Comparison of ENCODE assay signal across 8 cellular contexts in the genomic region with DNA sequence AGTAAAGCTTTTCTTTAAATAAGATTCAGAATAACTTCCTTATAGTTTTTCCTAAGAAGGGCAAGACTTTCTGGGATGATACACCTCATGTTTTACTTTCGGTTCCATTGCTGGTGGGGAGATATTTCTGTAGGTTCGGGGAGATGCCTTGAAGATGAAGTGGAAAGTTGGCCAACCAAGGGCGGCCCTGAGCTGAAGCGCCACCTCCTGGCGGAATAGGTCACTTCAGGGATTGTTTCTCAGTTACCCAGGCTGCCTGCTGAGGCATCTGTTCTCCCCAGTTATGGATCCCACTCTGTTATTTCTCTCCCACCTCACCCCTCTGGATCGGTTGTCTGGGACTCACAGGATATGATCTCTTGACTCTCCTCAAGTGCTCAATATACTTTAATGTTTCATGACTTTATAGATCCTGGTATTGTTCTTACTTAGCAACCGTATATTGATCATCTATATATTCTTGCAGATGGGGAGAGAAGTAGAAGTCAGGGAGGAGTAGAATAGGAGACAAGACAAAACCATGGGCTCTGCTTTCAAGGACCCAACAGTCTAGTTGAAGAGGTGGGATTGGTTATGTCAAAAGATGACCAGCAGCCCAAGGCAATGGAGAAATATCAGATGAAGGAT. TPM values are rescaled to one million over a fixed set of nuclear protein-coding genes. Genes with fewer than 3 reads are reported as not detected.
A peak's percentile ranks its signal among the peaks of the same experiment; 100 is the strongest.
DNase-seq lines count a peak whose midpoint lies in the region; ATAC-seq and TF ChIP-seq lines count a peak whose summit lies in the region.

No MANE protein-coding gene starts in this region.

- no peaks in the 10 kb centered on the region for H3K36me3 ChIP-seq in cardiac muscle cell

- no peak overlapping the region for H3K4me3 ChIP-seq in cardiac muscle cell

- no peaks in the 10 kb centered on the region for H3K9me3 Mint-ChIP-seq in activated CD4-positive, alpha-beta T cell treated with anti-CD3 and anti-CD28 coated beads for 36 hours (ENCODE audit: low read depth)

- TF ChIP-seq CTCF in cardiac muscle cell (IDR thresholded peaks at IDR 0.05; ENCODE audit: low read depth, low read length) = peak; percentile 85

- POLR2A ChIA-PET in activated CD4-positive, alpha-beta T cell treated with anti-CD3 and anti-CD28 coated beads for 36 hours (lab: Charles Lee) = no interaction called here

- DNase-seq in cardiac muscle cell (ENCODE audit: low read depth in 1 of 2, low spot score in 1 of 2) (peak; percentile 54 to 70), Right ventricle myocardium inferior (ENCODE audit: missing footprints) (no peak), MV-4-11 (lab: John Stamatoyannopoulos, UW) (peak; percentile 3), dermis microvascular lymphatic vessel endothelial cell (ENCODE audit: low read depth in 2 of 2) (peak; percentile 15 to 62), myocyte (ENCODE audit: low read depth) (peak; percentile 52)
- DNase-seq in activated CD4-positive, alpha-beta T cell treated with anti-CD3 and anti-CD28 coated beads for 36 hours = peak; percentile 83
- DNase-seq in stimulated activated naive CD4-positive, alpha-beta T cell (lab: John Stamatoyannopoulos, UW) = peak in 5 of 6 experiments; percentile 16 to 69 (median 47)

- H3K27ac Mint-ChIP-seq in activated CD4-positive, alpha-beta T cell treated with anti-CD3 and anti-CD28 coated beads for 36 hours = no peak overlapping the region

- ATAC-seq in Right ventricle myocardium inferior (no peak), HG02571 (IDR thresholded peaks at IDR 0.05; ENCODE audit: unreplicated experiment) (peak; percentile 97)
- ATAC-seq in activated CD4-positive, alpha-beta T cell treated with anti-CD3 and anti-CD28 coated beads for 36 hours = peak; percentile 64

- no peak overlapping the region for H3K4me3 Mint-ChIP-seq in activated CD4-positive, alpha-beta T cell treated with anti-CD3 and anti-CD28 coated beads for 36 hours

- H3K9me3 ChIP-seq in cardiac muscle cell (ENCODE audit: low read depth) = no peaks in the 10 kb centered on the region

- intact Hi-C loops in Right ventricle myocardium inferior (cut with DNase I) = loop anchor here (2.0 to 10.0 kb wide), 2 partner anchors 475 to 639 kb away; no protein-coding TSS in a partner anchor
- intact Hi-C loops in activated CD4-positive, alpha-beta T cell treated with anti-CD3 and anti-CD28 coated beads for 36 hours (cut with DNase I, micrococcal nuclease) = loop anchor here (1.0 to 10.0 kb wide), 5 partner anchors 24 to 658 kb away; partner anchors contain the start of gene MEGF10 (in 1 of the 2)

- peaks cover 9% of the 10 kb centered on the region for H3K27me3 Mint-ChIP-seq in activated CD4-positive, alpha-beta T cell treated with anti-CD3 and anti-CD28 coated beads for 36 hours

- no peak overlapping the region for H3K27ac ChIP-seq in cardiac muscle cell

- H3K27me3 ChIP-seq in cardiac muscle cell = no peaks in the 10 kb centered on the region

- no peaks in the 10 kb centered on the region for H3K4me1 ChIP-seq in cardiac muscle cell (ENCODE audit: low read depth)

- H3K4me1 Mint-ChIP-seq in activated CD4-positive, alpha-beta T cell treated with anti-CD3 and anti-CD28 coated beads for 36 hours = peaks cover 2% of the 10 kb centered on the region

- CTCF ChIA-PET in activated CD4-positive, alpha-beta T cell treated with anti-CD3 and anti-CD28 coated beads for 36 hours (lab: Charles Lee) = interaction anchor here (0.7 to 3.6 kb wide), 13 partner anchors 8 to 656 kb away, joined by 3 to 14 read pairs (median 3); no protein-coding TSS in a partner anchor

- H3K36me3 Mint-ChIP-seq in activated CD4-positive, alpha-beta T cell treated with anti-CD3 and anti-CD28 coated beads for 36 hours (ENCODE audit: low read depth) = no peaks in the 10 kb centered on the region

RNA-seq across cellular contexts. Expression of gene MEGF10, which starts 23.4 kb away (rescaled TPM):
- total RNA-seq in cardiac muscle cell (8.2 and 8.8 TPM in 2 replicates), Right ventricle myocardium inferior (0.43 TPM), dermis microvascular lymphatic vessel endothelial cell (0.90 and 3.4 TPM in 2 replicates), myocyte (193 and 196 TPM in 2 replicates)
- polyA plus RNA-seq in cardiac muscle cell = 1.7 and 6.5 TPM in 2 replicates
- total RNA-seq in activated CD4-positive, alpha-beta T cell treated with anti-CD3 and anti-CD28 coated beads for 36 hours = not detected
- polyA plus RNA-seq in myocyte (2012) = 36.8 TPM

Comparison
In these comparisons a context has a peak if more than half of its experiments do, and no peak if none do; other contexts are left out.
1. RNA of gene MEGF10, which starts 23.4 kb away (total RNA-seq): 193 to 196 TPM in myocyte; 8.2 to 8.8 TPM in cardiac muscle cell, 0.90 to 3.4 TPM in dermis microvascular lymphatic vessel endothelial cell, 0.43 TPM in Right ventricle myocardium inferior (single experiment) and not detected in activated CD4-positive, alpha-beta T cell treated with anti-CD3 and anti-CD28 coated beads for 36 hours; every median in the first group is over 10 times any median in the second.